In genomic region chr4:36303430-36304137, GRCh38 we compare ENCODE assay signal across 13 cellular contexts. TPM values are rescaled to one million over a fixed set of nuclear protein-coding genes. Genes with fewer than 3 reads are reported as not detected.
DNase-seq lines count a peak whose midpoint lies in the region; ATAC-seq and TF ChIP-seq lines count a peak whose summit lies in the region.
"Had no signal": no experiment of that assay in that cellular context is flagged by ENCODE, and none has a peak within 500 bp of the region (broad histone marks: within the 10 kb centered on the region; RNA-seq: fewer than 3 reads in every experiment).

No MANE protein-coding gene starts in this region.

- H3K27ac ChIP-seq in hepatocyte = no peak overlapping the region

- no peaks in the 10 kb centered on the region for H3K4me1 ChIP-seq in hepatocyte (ENCODE audit: insufficient read depth)

- no peaks in the 10 kb centered on the region for H4K20me1 ChIP-seq in hepatocyte (ENCODE audit: insufficient read depth, poor library complexity, severe bottlenecking)

- 92% methylated on average over 3 of the region's 3 CpGs for WGBS in hepatocyte (ENCODE audit: low lambda C conversion rate, missing lambda C conversion rate)

- H3K4me3 ChIP-seq in hepatocyte = no peak overlapping the region

- no peaks in the 10 kb centered on the region for H3K79me2 ChIP-seq in hepatocyte

- no peaks in the 10 kb centered on the region for H3K9me3 ChIP-seq in hepatocyte (ENCODE audit: low read depth)

- no peak overlapping the region for H3K4me2 ChIP-seq in hepatocyte

- no peak overlapping the region for H2AFZ ChIP-seq in hepatocyte

- no peaks in the 10 kb centered on the region for H3K27me3 ChIP-seq in hepatocyte

- DNase-seq in GF-D8 (lab: John Stamatoyannopoulos, UW) (peak; percentile 29), UCSD-AML1 (lab: John Stamatoyannopoulos, UW; ENCODE audit: unreplicated experiment) (peak; percentile 17), hepatocyte (ENCODE audit: low spot score) (no peak), left lobe of liver (ENCODE audit: low spot score) (no peak), dermis blood vessel endothelial cell (no peak), NK-92 (lab: John Stamatoyannopoulos, UW; ENCODE audit: unreplicated experiment) (no peak)
- DNase-seq: activated gamma-delta T cell treated with Interleukin-2 at 50 U/mL for 16 hours; CD8-positive, alpha-beta T cell; NCI-H1092; T-cell had no signal

- no peaks in the 10 kb centered on the region for H3K36me3 ChIP-seq in hepatocyte (replicated peaks; ENCODE audit: insufficient read depth, low read depth)

- ATAC-seq in GM19455 (IDR thresholded peaks at IDR 0.05; ENCODE audit: unreplicated experiment) (peak; percentile 72), HG03097 (IDR thresholded peaks at IDR 0.05; ENCODE audit: low FRiP score, unreplicated experiment) (peak; percentile 94), left lobe of liver (no peak)
- ATAC-seq: CD8-positive, alpha-beta T cell; T-cell had no signal

- no peak for TF ChIP-seq CTCF in hepatocyte (IDR thresholded peaks at IDR 0.05; ENCODE audit: poor library complexity)

- H3K9me2 ChIP-seq in hepatocyte (replicated peaks; ENCODE audit: insufficient read depth) = no peaks in the 10 kb centered on the region

RNA-seq across cellular contexts. Expression of gene DTHD1, which starts 22.2 kb away (rescaled TPM):
- total RNA-seq in hepatocyte = 0.12 TPM in 1 of 2 replicates, not detected in the other
- polyA plus RNA-seq in hepatocyte = not detected in 2 replicates
- total RNA-seq in left lobe of liver = 0.05 TPM
- total RNA-seq in dermis blood vessel endothelial cell = not detected in 2 replicates
- total RNA-seq: urinary bladder had no signal

RNA-seq across cellular contexts. Expression of gene ARAP2, which starts 59.3 kb away (rescaled TPM):
- total RNA-seq in hepatocyte = 11.7 and 22.7 TPM in 2 replicates
- 5.9 and 8.8 TPM in 2 replicates for polyA plus RNA-seq in hepatocyte
- total RNA-seq in left lobe of liver = 7.4 TPM
- 0.23 and 1.9 TPM in 2 replicates for total RNA-seq in dermis blood vessel endothelial cell

Comparison
In these comparisons a context has a peak if more than half of its experiments do, and no peak if none do; other contexts are left out.
1. DNase-seq: peak in GF-D8 (single experiment) and UCSD-AML1 (single experiment); none in hepatocyte (single experiment), left lobe of liver (single experiment), dermis blood vessel endothelial cell (single experiment) and NK-92 (single experiment).